20 cellular contexts compared by ENCODE assay signal in the genomic region with DNA sequence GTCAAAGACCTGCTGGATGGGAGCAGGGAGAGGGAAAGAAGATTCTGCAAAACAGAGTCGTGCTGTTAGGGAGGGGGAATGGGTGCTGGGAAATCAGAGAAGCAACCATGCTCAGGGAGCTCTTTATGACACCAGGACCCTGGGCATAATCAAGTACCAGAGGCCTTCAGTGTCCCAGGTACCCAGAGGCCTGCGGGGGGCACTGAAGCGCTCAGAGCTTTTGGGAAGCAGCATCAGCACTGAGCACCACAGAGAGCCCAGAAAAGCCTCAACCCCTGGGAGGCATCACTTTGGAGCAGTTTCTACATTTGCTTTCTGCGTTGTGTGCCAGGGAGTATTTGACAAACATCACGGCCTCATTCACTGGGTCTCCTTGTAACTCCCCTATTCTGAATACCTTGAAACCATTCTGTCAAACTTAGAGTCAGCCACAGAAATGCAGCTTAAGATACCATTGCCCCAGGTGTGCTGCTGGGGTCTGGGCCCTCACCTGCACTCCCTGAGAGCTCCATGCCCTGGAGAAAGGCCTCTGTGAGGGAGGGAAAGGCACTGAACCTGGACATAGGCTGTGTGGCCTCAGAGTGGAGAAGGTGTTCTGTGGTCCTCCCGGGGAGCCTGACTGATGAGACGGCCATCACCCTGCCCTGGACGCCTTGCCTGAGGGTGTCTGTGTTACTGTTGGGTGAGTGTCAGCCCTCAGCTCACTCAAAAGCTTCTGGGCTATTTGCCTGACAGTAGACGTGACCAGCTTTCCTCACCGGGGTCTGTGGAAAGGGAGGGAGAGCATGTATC. TPM values are rescaled to one million over a fixed set of nuclear protein-coding genes. Genes with fewer than 3 reads are reported as not detected.
DNase-seq lines count a peak whose midpoint lies in the region; FAIRE-seq and TF ChIP-seq lines count a peak whose summit lies in the region.
"Had no signal": no experiment of that assay in that cellular context is flagged by ENCODE, and none has a peak within 500 bp of the region (broad histone marks: within the 10 kb centered on the region; RNA-seq: fewer than 3 reads in every experiment).

No MANE protein-coding gene starts in this region.

- no peaks in the 10 kb centered on the region for H3K79me2 ChIP-seq in H1 (ENCODE audit: control insufficient read depth in 1 of 2, insufficient read depth in 2 of 2, low read length in 2 of 2)

- BruUV-seq in Calu3 (replicated peaks; lab: Mats Ljungman, UMichigan) = no TSS peak

- H2BK12ac ChIP-seq in H1 (ENCODE audit: low read depth, low read length) (peak overlapping the region; percentile 78; the same call in 1 of the 2 replicates), mesenchymal stem cell (ENCODE audit: low read length in 2 of 2) (no peak overlapping the region)

- TF ChIP-seq EP300 in H1 (IDR thresholded peaks at IDR 0.05; ENCODE audit: borderline replicate concordance in 1 of 2, low read depth in 2 of 2, low read length in 2 of 2) = no peak
- no peak for TF ChIP-seq EP300 in sigmoid colon (IDR thresholded peaks at IDR 0.05)

- no peak overlapping the region for H3K4me3 Mint-ChIP-seq in Calu3 (ENCODE audit: low read depth, unreplicated experiment)
- H3K4me3 Mint-ChIP-seq: CD14-positive monocyte; CD4-positive, alpha-beta memory T cell had no signal

- H3K36me3 ChIP-seq in H1 (ENCODE audit: control insufficient read depth in 2 of 4, insufficient read depth in 4 of 4, low read length in 3 of 4) (no peaks in the 10 kb centered on the region), mesenchymal stem cell (ENCODE audit: control insufficient read depth in 1 of 2, insufficient read depth in 2 of 2, low read depth in 1 of 2, low read length in 2 of 2) (no peaks in the 10 kb centered on the region), sigmoid colon (no peaks in the 10 kb centered on the region)
- H3K36me3 ChIP-seq: BLaER1, HAP-1 had no signal

- no peak overlapping the region for H4K5ac ChIP-seq in H1 (ENCODE audit: insufficient read length, low read depth, low read length)

- H3K4me1 Mint-ChIP-seq in Calu3 (ENCODE audit: low read depth, unreplicated experiment) = no peaks in the 10 kb centered on the region
- H3K4me1 Mint-ChIP-seq: CD14-positive monocyte; CD4-positive, alpha-beta memory T cell had no signal

- H4K91ac ChIP-seq in H1 (replicated peaks; ENCODE audit: insufficient read length, low read length) (no peak overlapping the region), mesenchymal stem cell (ENCODE audit: low read length) (peak overlapping the region; percentile 9)

- no peak overlapping the region for H3K27ac Mint-ChIP-seq in Calu3 (ENCODE audit: unreplicated experiment)
- H3K27ac Mint-ChIP-seq: CD14-positive monocyte; CD4-positive, alpha-beta memory T cell had no signal

- H2AK5ac ChIP-seq in H1 (ENCODE audit: low read depth, low read length) = no peak overlapping the region
- no peak overlapping the region for H2AK5ac ChIP-seq in mesenchymal stem cell (ENCODE audit: low read length, severe bottlenecking)

- H3K4me3 ChIP-seq in H1 (ENCODE audit: extremely low read depth in 1 of 4, insufficient read depth in 2 of 4, low read depth in 3 of 4, low read length in 4 of 4) = no peak overlapping the region
- H3K4me3 ChIP-seq in mesenchymal stem cell (ENCODE audit: insufficient read depth in 1 of 2, low read depth in 1 of 2, low read length in 2 of 2) = no peak overlapping the region
- H3K4me3 ChIP-seq in sigmoid colon = no peak overlapping the region
- H3K4me3 ChIP-seq: BLaER1, GM23248, HAP-1, K562 had no signal

- H3K9ac ChIP-seq in H1 (replicated peaks in 1 of 4; ENCODE audit: extremely low read depth in 1 of 4, low read depth in 3 of 4, low read length in 3 of 4) (no peak overlapping the region), mesenchymal stem cell (ENCODE audit: low read length) (no peak overlapping the region)
- H3K9ac ChIP-seq: BLaER1, GM23248 had no signal

- peaks cover 2% of the 10 kb centered on the region for H3K9me3 Mint-ChIP-seq in Calu3 (ENCODE audit: low read depth, unreplicated experiment)
- H3K9me3 Mint-ChIP-seq: CD4-positive, alpha-beta memory T cell had no signal

- WGBS in H1 (ENCODE audit: extremely low coverage in 1 of 2, insufficient coverage in 1 of 2, insufficient read length in 1 of 2, insufficient replicate concordance in 2 of 2, low coverage in 1 of 2, low lambda C conversion rate in 2 of 2, missing lambda C conversion rate in 1 of 2), 2 experiments = 83% methylated on average over 10 of the region's 10 CpGs; no CpG with 5 or more reads in 1 of the 2 experiments
- WGBS in mesenchymal stem cell = 93% methylated on average over 10 of the region's 10 CpGs
- 88 to 90% methylated on average over 10 of the region's 10 CpGs for WGBS in sigmoid colon, 2 donors

- H3K56ac ChIP-seq in H1 (replicated peaks; ENCODE audit: insufficient read length, low read depth, low read length) = no peak overlapping the region

- TF ChIP-seq CTCF in H1 (IDR thresholded peaks at IDR 0.05; ENCODE audit: control extremely low read depth in 1 of 3, insufficient read depth in 1 of 3, low read depth in 1 of 3, low read length in 3 of 3) (peak; percentile 31 to 43 (median 40)), sigmoid colon (IDR thresholded peaks at IDR 0.05) (no peak), Calu3 (IDR thresholded peaks at IDR 0.05; ENCODE audit: unreplicated experiment) (no peak)

- peak; percentile 50 for DNase-seq in activated effector memory CD4-positive, alpha-beta T cell treated with anti-CD3 and anti-CD28 coated beads, Interleukin-2, amount 50 U/mL, for 16 hours
- DNase-seq in activated effector memory CD4-positive, alpha-beta T cell treated with Interleukin-2 at 50 U/mL for 16 hours = no peak
- DNase-seq in H1 (ENCODE audit: low read depth in 1 of 2, low spot score in 2 of 2) = no peak
- no peak for DNase-seq in mesenchymal stem cell
- peak; percentile 52 for DNase-seq in sigmoid colon
- DNase-seq in Calu3 = no peak
- DNase-seq in NCI-H1092 treated with DMSO at 0.1 percent for 48 hours (lab: John Stamatoyannopoulos, UW) = no peak
- DNase-seq in dermis blood vessel endothelial cell = no peak
- DNase-seq: 8988T; CD4-positive, alpha-beta memory T cell; GM23248 had no signal

- H3K4me1 ChIP-seq in H1 (replicated peaks in 1 of 4; ENCODE audit: control insufficient read depth in 3 of 4, insufficient read depth in 4 of 4, low read length in 3 of 4) (peaks cover 0 to 10% (median 4%) of the 10 kb centered on the region in 4 experiments; a peak in 5 of 7 replicates), mesenchymal stem cell (ENCODE audit: control insufficient read depth, insufficient read depth, low read depth, low read length) (peaks cover 8% of the 10 kb centered on the region), sigmoid colon (peaks cover 0 to 5% (median 0%) of the 10 kb centered on the region in 4 donors)
- H3K4me1 ChIP-seq: HAP-1 had no signal

- H2AFZ ChIP-seq in H1 (ENCODE audit: low read length) (no peak overlapping the region), mesenchymal stem cell (ENCODE audit: low read depth, low read length) (no peak overlapping the region)
- H2AFZ ChIP-seq: GM23248 had no signal

- H2BK15ac ChIP-seq in H1 (ENCODE audit: low read length) (0 out of 2 replicates have a peak overlapping the region, but pooled peaks have one; percentile 63), mesenchymal stem cell (ENCODE audit: low read depth, poor library complexity, severe bottlenecking) (no peak overlapping the region)

- no peak for FAIRE-seq in H1 (lab: Jason Lieb, UNC)
- FAIRE-seq: G401.6, GM12891, GM19239, K562 had no signal

- H3K23me2 ChIP-seq in H1 (ENCODE audit: low read depth, low read length) = no peaks in the 10 kb centered on the region

- no peaks in the 10 kb centered on the region for H3K9me3 ChIP-seq in H1 (ENCODE audit: insufficient read depth in 2 of 2, low read depth in 1 of 2, low read length in 1 of 2)
- H3K9me3 ChIP-seq in mesenchymal stem cell (ENCODE audit: control insufficient read depth, low read length) = no peaks in the 10 kb centered on the region
- H3K9me3 ChIP-seq in sigmoid colon = no peaks in the 10 kb centered on the region
- H3K9me3 ChIP-seq: BLaER1, HAP-1 had no signal

- intact Hi-C loops in sigmoid colon (cut with DNase I) (no loop called here), Calu3 (cut with micrococcal nuclease; ENCODE audit: unreplicated experiment) (no loop called here)

- H3K14ac ChIP-seq in H1 (ENCODE audit: insufficient read length) (no peak overlapping the region), mesenchymal stem cell (ENCODE audit: low read length in 2 of 2) (no peak overlapping the region)

- CTCF ChIA-PET in H1 (lab: Charles Lee; ENCODE audit: partially characterized antibody) = interaction anchor here (0.8 to 5.0 kb wide), 21 partner anchors 10 to 515 kb away, joined by 3 to 43 read pairs (median 4); no protein-coding TSS in a partner anchor
- CTCF ChIA-PET in Calu3 (lab: Charles Lee) = no interaction called here

- H3K4me2 ChIP-seq in H1 (ENCODE audit: insufficient read depth in 1 of 2, low read depth in 2 of 2, low read length in 2 of 2) = no peak overlapping the region
- H3K4me2 ChIP-seq in mesenchymal stem cell (ENCODE audit: low read length, poor library complexity, severe bottlenecking) = no peak overlapping the region
- H3K4me2 ChIP-seq: BLaER1 had no signal

- H2BK5ac ChIP-seq in H1 (ENCODE audit: low read depth, low read length) = no peak overlapping the region
- no peak overlapping the region for H2BK5ac ChIP-seq in mesenchymal stem cell (ENCODE audit: low read depth, low read length, poor library complexity, severe bottlenecking)

- no peak overlapping the region for H4K8ac ChIP-seq in H1 (ENCODE audit: extremely low read depth, insufficient read depth, low read length)
- H4K8ac ChIP-seq in mesenchymal stem cell (ENCODE audit: low read length) = no peak overlapping the region

- H3K27me3 Mint-ChIP-seq in Calu3 (ENCODE audit: unreplicated experiment) = peaks cover 52% of the 10 kb centered on the region

- H2BK120ac ChIP-seq in H1 (replicated peaks; ENCODE audit: low read depth, low read length) (no peak overlapping the region), mesenchymal stem cell (ENCODE audit: low read depth, low read length) (no peak overlapping the region)

- H2BK20ac ChIP-seq in H1 (ENCODE audit: low read length) = no peak overlapping the region

- H3K23ac ChIP-seq in H1 (ENCODE audit: insufficient read length) (no peak overlapping the region), mesenchymal stem cell (ENCODE audit: low read length in 2 of 2) (no peak overlapping the region)

- no peak overlapping the region for H3K27ac ChIP-seq in H1 (ENCODE audit: low read depth, low read length)
- no peak overlapping the region for H3K27ac ChIP-seq in mesenchymal stem cell (ENCODE audit: low read length, poor library complexity, severe bottlenecking)
- H3K27ac ChIP-seq in sigmoid colon = no peak overlapping the region
- H3K27ac ChIP-seq: BLaER1, GM23248, HL-60 had no signal

- H3K79me1 ChIP-seq in H1 (ENCODE audit: low read depth, low read length) (no peaks in the 10 kb centered on the region), mesenchymal stem cell (replicated peaks; ENCODE audit: low read length, poor library complexity, severe bottlenecking) (no peaks in the 10 kb centered on the region)

- TF ChIP-seq POLR2A in H1 (IDR thresholded peaks at IDR 0.05; ENCODE audit: control extremely low read depth in 1 of 2, low read depth in 2 of 2, low read length in 2 of 2) (no peak), sigmoid colon (IDR thresholded peaks at IDR 0.05) (no peak)

- H3K36me3 Mint-ChIP-seq in Calu3 (ENCODE audit: insufficient read depth, unreplicated experiment) = no peaks in the 10 kb centered on the region
- H3K36me3 Mint-ChIP-seq: CD14-positive monocyte; CD4-positive, alpha-beta memory T cell had no signal

- H3K4ac ChIP-seq in H1 (replicated peaks; ENCODE audit: insufficient read length, low read depth, low read length) (no peak overlapping the region), mesenchymal stem cell (ENCODE audit: low read depth in 1 of 2, low read length in 2 of 2) (no peak overlapping the region)

- H3K18ac ChIP-seq in H1 (ENCODE audit: extremely low read depth, low read length) (no peak overlapping the region; the same call in 1 of the 2 replicates), mesenchymal stem cell (ENCODE audit: low read depth in 1 of 2, low read length in 2 of 2) (no peak overlapping the region)

- peak; percentile 27 to 54; a peak in 2 of 4 replicates for TF ChIP-seq RAD21 in H1 (IDR thresholded peaks at IDR 0.05 in 1 of 2, conservative IDR thresholded peaks at IDR 0.05 in 1 of 2; ENCODE audit: low read depth in 2 of 2, low read length in 2 of 2)

- POLR2A ChIA-PET in H1 (lab: Charles Lee; ENCODE audit: partially characterized antibody) = interaction anchor here (1.0 to 1.5 kb wide), 2 partner anchors 9 to 12 kb away, joined by 3 to 4 read pairs; no protein-coding TSS in a partner anchor

- no peaks in the 10 kb centered on the region for H3K27me3 ChIP-seq in H1 (replicated peaks in 1 of 4; ENCODE audit: control insufficient read depth in 3 of 4, extremely low read depth in 1 of 4, insufficient read depth in 3 of 4, low read length in 3 of 4)
- H3K27me3 ChIP-seq in mesenchymal stem cell (ENCODE audit: control insufficient read depth in 1 of 2, insufficient read depth in 1 of 2, low read length in 2 of 2) = peaks cover 13 to 18% of the 10 kb centered on the region in 2 experiments
- H3K27me3 ChIP-seq in sigmoid colon = no peaks in the 10 kb centered on the region
- H3K27me3 ChIP-seq: BLaER1 had no signal

- no peaks in the 10 kb centered on the region for H4K20me1 ChIP-seq in H1 (replicated peaks in 1 of 2; ENCODE audit: control insufficient read depth in 1 of 2, insufficient read depth in 2 of 2, low read length in 2 of 2)
- H4K20me1 ChIP-seq: BLaER1 had no signal

RNA-seq across cellular contexts. Expression of gene CXCL12, which starts 37.1 kb away (rescaled TPM):
- 48.0 and 51.4 TPM in 2 replicates for total RNA-seq in H1 (2021; fragmentation: NEBNext Ultra II Directional; extraction: Animal tissue kit (Norgen Biotek cat#: 25700))
- polyA plus RNA-seq in H1 (2011; rRNA removed) (53.8 and 79.9 TPM in 2 replicates), sigmoid colon (10 to 100 TPM; 13.6 to 54.1 (median 43.5) TPM)
- polyA plus RNA-seq in H1 (2011; cell fraction: cytosol; rRNA removed) = 46.6 TPM
- polyA plus RNA-seq in H1 (2011; cell fraction: nucleus; rRNA removed) = 67.1 TPM
- polyA plus RNA-seq in H1 (2012, experiment 1 of 2) = 33.5 to 42.8 TPM (median 37.2 TPM) in 4 replicates
- polyA plus RNA-seq in H1 (2012, experiment 2 of 2) = 30.6 TPM
- 68.4 TPM for polyA plus RNA-seq in H1 (2013, experiment 1 of 2)
- 78.8 TPM for polyA plus RNA-seq in H1 (2013, experiment 2 of 2)
- 21.6 and 32.5 TPM in 2 replicates for polyA minus RNA-seq in H1 (2011; rRNA and poly(A)+ RNA removed)
- polyA minus RNA-seq in H1 (2011; cell fraction: cytosol; rRNA and poly(A)+ RNA removed) = 25.7 TPM
- polyA minus RNA-seq in H1 (2011; cell fraction: nucleus; rRNA and poly(A)+ RNA removed) = 36.3 TPM
- polyA plus RNA-seq in mesenchymal stem cell (2013, experiment 1 of 2) = 734 TPM
- polyA plus RNA-seq in mesenchymal stem cell (2013, experiment 2 of 2) = 748 TPM
- total RNA-seq in sigmoid colon (100 to 1,000 TPM in 1 of 4 donors, 10 to 100 TPM in 3; 72.1 to 111 (median 80.7) TPM), Calu3 (2022) (not detected in 2 replicates), dermis blood vessel endothelial cell (2.9 and 5.1 TPM in 2 replicates)
- total RNA-seq: CD4-positive, alpha-beta memory T cell; HT1080 had no signal
- polyA plus RNA-seq: CD14-positive monocyte; CD4-positive, alpha-beta memory T cell; K562 had no signal

Comparison
In these comparisons a context has a peak if more than half of its experiments do, and no peak if none do; other contexts are left out.
1. DNase-seq: peak in activated effector memory CD4-positive, alpha-beta T cell treated with anti-CD3 and anti-CD28 coated beads, Interleukin-2, amount 50 U/mL, for 16 hours (single experiment) and sigmoid colon (single experiment); none in activated effector memory CD4-positive, alpha-beta T cell treated with Interleukin-2 at 50 U/mL for 16 hours (single experiment), H1 (0 of 2), mesenchymal stem cell (single experiment), Calu3 (single experiment), NCI-H1092 treated with DMSO at 0.1 percent for 48 hours (single experiment) and dermis blood vessel endothelial cell (single experiment).
2. CTCF ChIP-seq: peak in H1 (3 of 3); none in sigmoid colon (0 of 4) and Calu3 (single experiment).